ENCODE assay signal across 31 cellular contexts in genomic region chr4:66071911-66072310, GRCh38.
"Had no signal": no experiment of that assay in that cellular context is flagged by ENCODE, and none has a peak within 500 bp of the region (broad histone marks: within the 10 kb centered on the region; RNA-seq: fewer than 3 reads in every experiment).

No MANE protein-coding gene starts in this region.

- H3K4me1 ChIP-seq: adrenal gland, breast epithelium, colonic mucosa, esophagus squamous epithelium had no signal

- H3K27ac ChIP-seq: adrenal gland, breast epithelium, cardiac muscle cell, colonic mucosa, epithelial cell of prostate, esophagus squamous epithelium had no signal

- DNase-seq: activated CD4-positive, alpha-beta memory T cell treated with anti-CD3 and anti-CD28 coated beads, Interleukin-2, amount 10 ng/mL, durations not matched to agents 7 days and 5 days; activated CD4-positive, alpha-beta T cell treated with anti-CD3 and anti-CD28 coated beads for 1 hour; activated CD4-positive, alpha-beta T cell treated with anti-CD3 and anti-CD28 coated beads for 4 hours; activated CD4-positive, alpha-beta T cell treated with anti-CD3 and anti-CD28 coated beads, Interleukin-2, amount 10 ng/mL, durations not matched to agents 7 days and 5 days; activated CD4-positive, alpha-beta T cell treated with anti-CD3 and anti-CD28 coated beads, Interleukin-2, amount 50 U/mL, for 4 hours; activated CD8-positive, alpha-beta memory T cell treated with anti-CD3 and anti-CD28 coated beads, Interleukin-2, amount 50 U/mL, for 48 hours; activated gamma-delta T cell; activated naive CD4-positive, alpha-beta T cell; activated naive CD4-positive, alpha-beta T cell treated with anti-CD3 and anti-CD28 coated beads, Interleukin-2, amount 50 U/mL, for 16 hours; activated T-cell treated with anti-CD3 and anti-CD28 coated beads for 4 hours; activated T-cell treated with anti-CD3 and anti-CD28 coated beads, Interleukin-2, amount 50 U/mL, for 24 hours; activated T-cell treated with anti-CD3 and anti-CD28 coated beads, Interleukin-2, amount 50 U/mL, for 72 hours; adrenal gland; amygdala; aorta; central memory CD4-positive, alpha-beta T cell; cerebellar nuclear complex; colonic mucosa; effector CD8-positive, alpha-beta T cell; esophagus squamous epithelium; foreskin fibroblast; head of caudate nucleus; T-helper 2 cell had no signal

- H3K4me3 ChIP-seq: adrenal gland, breast epithelium, cardiac muscle cell, colonic mucosa, esophagus squamous epithelium had no signal

- H3K36me3 Mint-ChIP-seq: activated naive CD8-positive, alpha-beta T cell; brain had no signal

- H3K27me3 Mint-ChIP-seq: activated CD4-positive, alpha-beta memory T cell treated with anti-CD3 and anti-CD28 coated beads, Interleukin-2, amount 10 ng/mL, durations not matched to agents 7 days and 5 days; activated CD4-positive, alpha-beta T cell treated with anti-CD3 and anti-CD28 coated beads, Interleukin-2, amount 10 ng/mL, durations not matched to agents 7 days and 5 days; activated naive CD8-positive, alpha-beta T cell; activated T-cell treated with anti-CD3 and anti-CD28 coated beads, Interleukin-2, amount 50 U/mL, for 24 hours; brain had no signal

- H3K27me3 ChIP-seq: adrenal gland, breast epithelium, cardiac muscle cell, colonic mucosa, esophagus squamous epithelium had no signal

- FAIRE-seq: endometrium, endothelial cell of umbilical vein, frontal cortex had no signal

- H3K27ac Mint-ChIP-seq: activated CD4-positive, alpha-beta memory T cell treated with anti-CD3 and anti-CD28 coated beads, Interleukin-2, amount 10 ng/mL, durations not matched to agents 7 days and 5 days; activated CD4-positive, alpha-beta T cell treated with anti-CD3 and anti-CD28 coated beads, Interleukin-2, amount 10 ng/mL, durations not matched to agents 7 days and 5 days; activated naive CD8-positive, alpha-beta T cell; activated T-cell treated with anti-CD3 and anti-CD28 coated beads, Interleukin-2, amount 50 U/mL, for 24 hours; activated T-cell treated with anti-CD3 and anti-CD28 coated beads, Interleukin-2, amount 50 U/mL, for 72 hours; brain had no signal

- H3K4me3 Mint-ChIP-seq: activated CD4-positive, alpha-beta memory T cell treated with anti-CD3 and anti-CD28 coated beads, Interleukin-2, amount 10 ng/mL, durations not matched to agents 7 days and 5 days; activated CD4-positive, alpha-beta T cell treated with anti-CD3 and anti-CD28 coated beads, Interleukin-2, amount 10 ng/mL, durations not matched to agents 7 days and 5 days; activated naive CD8-positive, alpha-beta T cell; activated T-cell treated with anti-CD3 and anti-CD28 coated beads, Interleukin-2, amount 50 U/mL, for 24 hours; activated T-cell treated with anti-CD3 and anti-CD28 coated beads, Interleukin-2, amount 50 U/mL, for 72 hours; brain had no signal

- H3K9me3 ChIP-seq: adrenal gland, colonic mucosa, esophagus squamous epithelium had no signal

- H3K4me1 Mint-ChIP-seq: activated CD4-positive, alpha-beta memory T cell treated with anti-CD3 and anti-CD28 coated beads, Interleukin-2, amount 10 ng/mL, durations not matched to agents 7 days and 5 days; activated CD4-positive, alpha-beta T cell treated with anti-CD3 and anti-CD28 coated beads, Interleukin-2, amount 10 ng/mL, durations not matched to agents 7 days and 5 days; brain had no signal

- H3K36me3 ChIP-seq: adrenal gland, breast epithelium, cardiac muscle cell, colonic mucosa, esophagus squamous epithelium had no signal
